Comparison of ENCODE assay signal across 14 cellular contexts in genomic region chr11:57296205-57296604, GRCh38. TPM values are rescaled to one million over a fixed set of nuclear protein-coding genes. Genes with fewer than 3 reads are reported as not detected.
"Had no signal": no experiment of that assay in that cellular context is flagged by ENCODE, and none has a peak within 500 bp of the region (broad histone marks: within the 10 kb centered on the region; RNA-seq: fewer than 3 reads in every experiment).

No MANE protein-coding gene starts in this region.

RNA-seq across cellular contexts. Expression of gene P2RX3, which starts 41.9 kb away (rescaled TPM):
- total RNA-seq: dermis microvascular lymphatic vessel endothelial cell; esophagus mucosa; hepatocyte; kidney epithelial cell; left lung; lower leg skin; mononuclear cell; natural killer cell treated with Interleukin-12 subunit alpha and Interleukin-12 subunit beta and Interleukin-15 and Interleukin-18, amount 100 ng/mL, for 72 hours; omental fat pad; posterior vena cava; pulmonary artery endothelial cell; smooth muscle cell; suprapubic skin; transverse colon had no signal

RNA-seq across cellular contexts. Expression of gene APLNR, which starts 59.2 kb away (rescaled TPM):
- total RNA-seq: kidney epithelial cell; mononuclear cell; natural killer cell treated with Interleukin-12 subunit alpha and Interleukin-12 subunit beta and Interleukin-15 and Interleukin-18, amount 100 ng/mL, for 72 hours; pulmonary artery endothelial cell had no signal
